Comparison of ENCODE assay signal across 1 cellular context in genomic region chr14:94689218-94689984, GRCh38.
TF ChIP-seq lines count a peak whose summit lies in the region.

No MANE protein-coding gene starts in this region.

TF ChIP-seq in HepG2, 621 proteins besides CTCF, POLR2A, EP300 and RAD21 (continued from another document):
- TF ChIP-seq MYPOP (CRISPR knock-in tag; IDR thresholded peaks at IDR 0.05) (no peak), ZNF264 (CRISPR knock-in tag; IDR thresholded peaks at IDR 0.05) (no peak), NFIC (IDR thresholded peaks at IDR 0.05; ENCODE audit: low read length) (no peak), HINFP (CRISPR knock-in tag; IDR thresholded peaks at IDR 0.05; ENCODE audit: low read depth) (no peak), AGO1 (IDR thresholded peaks at IDR 0.05; ENCODE audit: low read depth, low read length, poor library complexity, severe bottlenecking) (peak; percentile 55), XRCC5 (optimal IDR thresholded peaks at IDR 0.05; ENCODE audit: low read length) (peak; percentile 85), ZBTB33 (CRISPR knock-in tag; IDR thresholded peaks at IDR 0.05) (no peak), ZNF484 (CRISPR knock-in tag; IDR thresholded peaks at IDR 0.05; ENCODE audit: borderline replicate concordance, low read depth) (no peak), ZNF652 (CRISPR knock-in tag; IDR thresholded peaks at IDR 0.05; ENCODE audit: borderline replicate concordance, low read depth) (no peak), MED1 (CRISPR knock-in tag; IDR thresholded peaks at IDR 0.05) (peak; percentile 45; the same call in 1 of the 2 replicates), SRSF9 (IDR thresholded peaks at IDR 0.05; ENCODE audit: borderline replicate concordance, insufficient read depth, low read depth, low read length, poor library complexity, severe bottlenecking) (no peak), ZMYM3 (CRISPR knock-in tag; IDR thresholded peaks at IDR 0.05) (no peak), ZNF670 (CRISPR knock-in tag; IDR thresholded peaks at IDR 0.05; ENCODE audit: borderline replicate concordance) (no peak), MIER3 (CRISPR knock-in tag; IDR thresholded peaks at IDR 0.05; ENCODE audit: borderline replicate concordance) (no peak), ARID5B (CRISPR knock-in tag; IDR thresholded peaks at IDR 0.05) (0 out of 2 replicates have a peak, but pooled peaks have one; percentile 16), ZNF225 (CRISPR knock-in tag; IDR thresholded peaks at IDR 0.05) (0 out of 2 replicates have a peak, but pooled peaks have one; percentile 54), ZNF768 (CRISPR knock-in tag; IDR thresholded peaks at IDR 0.05) (peak; percentile 24; the same call in 1 of the 2 replicates), HOXA5 (CRISPR knock-in tag; IDR thresholded peaks at IDR 0.05) (peak; percentile 73; the same call in 1 of the 2 replicates), TCF7 (IDR thresholded peaks at IDR 0.05; ENCODE audit: low read depth) (no peak), KDM5B (CRISPR knock-in tag; IDR thresholded peaks at IDR 0.05; ENCODE audit: borderline replicate concordance) (peak; percentile 51; the same call in 1 of the 2 replicates), RBM22 (optimal IDR thresholded peaks at IDR 0.05; ENCODE audit: low read length) (no peak), NR2C2 (CRISPR knock-in tag; IDR thresholded peaks at IDR 0.05; ENCODE audit: borderline replicate concordance) (no peak), BCL6 (CRISPR knock-in tag; IDR thresholded peaks at IDR 0.05) (0 out of 2 replicates have a peak, but pooled peaks have one; percentile 15), ZFP36L1 (CRISPR knock-in tag; IDR thresholded peaks at IDR 0.05) (0 out of 2 replicates have a peak, but pooled peaks have one; percentile 36), SOX6 (IDR thresholded peaks at IDR 0.05) (no peak), SOX6 (CRISPR knock-in tag; IDR thresholded peaks at IDR 0.05) (0 out of 2 replicates have a peak, but pooled peaks have one; percentile 13), ZNF790 (CRISPR knock-in tag; IDR thresholded peaks at IDR 0.05; ENCODE audit: borderline replicate concordance) (no peak), ZNF121 (CRISPR knock-in tag; IDR thresholded peaks at IDR 0.05) (0 out of 2 replicates have a peak, but pooled peaks have one; percentile 34), KDM3A (CRISPR knock-in tag; IDR thresholded peaks at IDR 0.05; ENCODE audit: low read depth) (peak; percentile 69), SP4 (CRISPR knock-in tag; IDR thresholded peaks at IDR 0.05) (peak; percentile 36; the same call in 1 of the 2 replicates), GABPB1 (CRISPR knock-in tag; IDR thresholded peaks at IDR 0.05) (peak; percentile 59; the same call in 1 of the 2 replicates)
- TF ChIP-seq, protein P1, sequence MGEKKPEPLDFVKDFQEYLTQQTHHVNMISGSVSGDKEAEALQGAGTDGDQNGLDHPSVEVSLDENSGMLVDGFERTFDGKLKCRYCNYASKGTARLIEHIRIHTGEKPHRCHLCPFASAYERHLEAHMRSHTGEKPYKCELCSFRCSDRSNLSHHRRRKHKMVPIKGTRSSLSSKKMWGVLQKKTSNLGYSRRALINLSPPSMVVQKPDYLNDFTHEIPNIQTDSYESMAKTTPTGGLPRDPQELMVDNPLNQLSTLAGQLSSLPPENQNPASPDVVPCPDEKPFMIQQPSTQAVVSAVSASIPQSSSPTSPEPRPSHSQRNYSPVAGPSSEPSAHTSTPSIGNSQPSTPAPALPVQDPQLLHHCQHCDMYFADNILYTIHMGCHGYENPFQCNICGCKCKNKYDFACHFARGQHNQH (CRISPR knock-in tag; IDR thresholded peaks at IDR 0.05), result peak; percentile 51; the same call in 1 of the 2 replicates
- TF ChIP-seq, protein P2, sequence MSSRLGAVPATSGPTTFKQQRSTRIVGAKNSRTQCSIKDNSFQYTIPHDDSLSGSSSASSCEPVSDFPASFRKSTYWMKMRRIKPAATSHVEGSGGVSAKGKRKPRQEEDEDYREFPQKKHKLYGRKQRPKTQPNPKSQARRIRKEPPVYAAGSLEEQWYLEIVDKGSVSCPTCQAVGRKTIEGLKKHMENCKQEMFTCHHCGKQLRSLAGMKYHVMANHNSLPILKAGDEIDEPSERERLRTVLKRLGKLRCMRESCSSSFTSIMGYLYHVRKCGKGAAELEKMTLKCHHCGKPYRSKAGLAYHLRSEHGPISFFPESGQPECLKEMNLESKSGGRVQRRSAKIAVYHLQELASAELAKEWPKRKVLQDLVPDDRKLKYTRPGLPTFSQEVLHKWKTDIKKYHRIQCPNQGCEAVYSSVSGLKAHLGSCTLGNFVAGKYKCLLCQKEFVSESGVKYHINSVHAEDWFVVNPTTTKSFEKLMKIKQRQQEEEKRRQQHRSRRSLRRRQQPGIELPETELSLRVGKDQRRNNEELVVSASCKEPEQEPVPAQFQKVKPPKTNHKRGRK (CRISPR knock-in tag; IDR thresholded peaks at IDR 0.05), result 0 out of 2 replicates have a peak, but pooled peaks have one; percentile 24
- TF ChIP-seq, protein P3, sequence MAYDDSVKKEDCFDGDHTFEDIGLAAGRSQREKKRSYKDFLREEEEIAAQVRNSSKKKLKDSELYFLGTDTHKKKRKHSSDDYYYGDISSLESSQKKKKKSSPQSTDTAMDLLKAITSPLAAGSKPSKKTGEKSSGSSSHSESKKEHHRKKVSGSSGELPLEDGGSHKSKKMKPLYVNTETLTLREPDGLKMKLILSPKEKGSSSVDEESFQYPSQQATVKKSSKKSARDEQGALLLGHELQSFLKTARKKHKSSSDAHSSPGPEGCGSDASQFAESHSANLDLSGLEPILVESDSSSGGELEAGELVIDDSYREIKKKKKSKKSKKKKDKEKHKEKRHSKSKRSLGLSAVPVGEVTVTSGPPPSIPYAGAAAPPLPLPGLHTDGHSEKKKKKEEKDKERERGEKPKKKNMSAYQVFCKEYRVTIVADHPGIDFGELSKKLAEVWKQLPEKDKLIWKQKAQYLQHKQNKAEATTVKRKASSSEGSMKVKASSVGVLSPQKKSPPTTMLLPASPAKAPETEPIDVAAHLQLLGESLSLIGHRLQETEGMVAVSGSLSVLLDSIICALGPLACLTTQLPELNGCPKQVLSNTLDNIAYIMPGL (CRISPR knock-in tag; IDR thresholded peaks at IDR 0.05; ENCODE audit: borderline replicate concordance in 1 of 2, low read depth in 1 of 2), result peak; percentile 65 to 67; a peak in 2 of 4 replicates
- TF ChIP-seq, protein P4, sequence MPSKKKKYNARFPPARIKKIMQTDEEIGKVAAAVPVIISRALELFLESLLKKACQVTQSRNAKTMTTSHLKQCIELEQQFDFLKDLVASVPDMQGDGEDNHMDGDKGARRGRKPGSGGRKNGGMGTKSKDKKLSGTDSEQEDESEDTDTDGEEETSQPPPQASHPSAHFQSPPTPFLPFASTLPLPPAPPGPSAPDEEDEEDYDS (CRISPR knock-in tag; IDR thresholded peaks at IDR 0.05), result no peak
- TF ChIP-seq, protein P5, sequence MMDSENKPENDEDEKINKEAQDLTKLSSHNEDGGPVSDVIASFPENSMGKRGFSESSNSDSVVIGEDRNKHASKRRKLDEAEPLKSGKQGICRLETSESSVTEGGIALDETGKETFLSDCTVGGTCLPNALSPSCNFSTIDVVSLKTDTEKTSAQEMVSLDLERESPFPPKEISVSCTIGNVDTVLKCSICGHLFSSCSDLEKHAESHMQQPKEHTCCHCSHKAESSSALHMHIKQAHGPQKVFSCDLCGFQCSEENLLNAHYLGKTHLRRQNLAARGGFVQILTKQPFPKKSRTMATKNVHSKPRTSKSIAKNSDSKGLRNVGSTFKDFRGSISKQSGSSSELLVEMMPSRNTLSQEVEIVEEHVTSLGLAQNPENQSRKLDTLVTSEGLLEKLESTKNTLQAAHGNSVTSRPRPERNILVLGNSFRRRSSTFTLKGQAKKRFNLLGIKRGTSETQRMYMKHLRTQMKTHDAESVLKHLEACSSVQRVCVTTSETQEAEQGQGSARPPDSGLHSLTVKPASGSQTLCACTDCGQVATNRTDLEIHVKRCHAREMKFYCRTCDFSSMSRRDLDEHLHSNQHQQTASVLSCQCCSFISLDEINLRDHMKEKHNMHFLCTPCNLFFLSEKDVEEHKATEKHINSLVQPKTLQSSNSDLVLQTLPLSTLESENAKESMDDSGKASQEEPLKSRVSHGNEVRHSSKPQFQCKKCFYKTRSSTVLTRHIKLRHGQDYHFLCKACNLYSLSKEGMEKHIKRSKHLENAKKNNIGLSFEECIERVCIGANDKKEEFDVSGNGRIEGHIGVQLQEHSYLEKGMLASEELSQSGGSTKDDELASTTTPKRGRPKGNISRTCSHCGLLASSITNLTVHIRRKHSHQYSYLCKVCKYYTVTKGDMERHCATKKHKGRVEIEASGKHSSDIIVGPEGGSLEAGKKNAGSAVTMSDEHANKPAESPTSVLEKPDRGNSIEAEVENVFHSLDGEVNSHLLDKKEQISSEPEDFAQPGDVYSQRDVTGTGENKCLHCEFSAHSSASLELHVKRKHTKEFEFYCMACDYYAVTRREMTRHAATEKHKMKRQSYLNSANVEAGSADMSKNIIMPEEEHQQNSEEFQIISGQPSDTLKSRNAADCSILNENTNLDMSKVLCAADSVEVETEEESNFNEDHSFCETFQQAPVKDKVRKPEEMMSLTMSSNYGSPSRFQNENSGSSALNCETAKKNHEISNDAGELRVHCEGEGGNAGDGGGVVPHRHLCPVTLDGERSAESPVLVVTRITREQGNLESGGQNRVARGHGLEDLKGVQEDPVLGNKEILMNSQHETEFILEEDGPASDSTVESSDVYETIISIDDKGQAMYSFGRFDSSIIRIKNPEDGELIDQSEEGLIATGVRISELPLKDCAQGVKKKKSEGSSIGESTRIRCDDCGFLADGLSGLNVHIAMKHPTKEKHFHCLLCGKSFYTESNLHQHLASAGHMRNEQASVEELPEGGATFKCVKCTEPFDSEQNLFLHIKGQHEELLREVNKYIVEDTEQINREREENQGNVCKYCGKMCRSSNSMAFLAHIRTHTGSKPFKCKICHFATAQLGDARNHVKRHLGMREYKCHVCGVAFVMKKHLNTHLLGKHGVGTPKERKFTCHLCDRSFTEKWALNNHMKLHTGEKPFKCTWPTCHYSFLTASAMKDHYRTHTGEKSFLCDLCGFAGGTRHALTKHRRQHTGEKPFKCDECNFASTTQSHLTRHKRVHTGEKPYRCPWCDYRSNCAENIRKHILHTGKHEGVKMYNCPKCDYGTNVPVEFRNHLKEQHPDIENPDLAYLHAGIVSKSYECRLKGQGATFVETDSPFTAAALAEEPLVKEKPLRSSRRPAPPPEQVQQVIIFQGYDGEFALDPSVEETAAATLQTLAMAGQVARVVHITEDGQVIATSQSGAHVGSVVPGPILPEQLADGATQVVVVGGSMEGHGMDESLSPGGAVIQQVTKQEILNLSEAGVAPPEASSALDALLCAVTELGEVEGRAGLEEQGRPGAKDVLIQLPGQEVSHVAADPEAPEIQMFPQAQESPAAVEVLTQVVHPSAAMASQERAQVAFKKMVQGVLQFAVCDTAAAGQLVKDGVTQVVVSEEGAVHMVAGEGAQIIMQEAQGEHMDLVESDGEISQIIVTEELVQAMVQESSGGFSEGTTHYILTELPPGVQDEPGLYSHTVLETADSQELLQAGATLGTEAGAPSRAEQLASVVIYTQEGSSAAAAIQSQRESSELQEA (CRISPR knock-in tag; IDR thresholded peaks at IDR 0.05; ENCODE audit: not compliant biosample characterization), result no peak
